Comparison of ENCODE assay signal across 8 cellular contexts in the genomic region with DNA sequence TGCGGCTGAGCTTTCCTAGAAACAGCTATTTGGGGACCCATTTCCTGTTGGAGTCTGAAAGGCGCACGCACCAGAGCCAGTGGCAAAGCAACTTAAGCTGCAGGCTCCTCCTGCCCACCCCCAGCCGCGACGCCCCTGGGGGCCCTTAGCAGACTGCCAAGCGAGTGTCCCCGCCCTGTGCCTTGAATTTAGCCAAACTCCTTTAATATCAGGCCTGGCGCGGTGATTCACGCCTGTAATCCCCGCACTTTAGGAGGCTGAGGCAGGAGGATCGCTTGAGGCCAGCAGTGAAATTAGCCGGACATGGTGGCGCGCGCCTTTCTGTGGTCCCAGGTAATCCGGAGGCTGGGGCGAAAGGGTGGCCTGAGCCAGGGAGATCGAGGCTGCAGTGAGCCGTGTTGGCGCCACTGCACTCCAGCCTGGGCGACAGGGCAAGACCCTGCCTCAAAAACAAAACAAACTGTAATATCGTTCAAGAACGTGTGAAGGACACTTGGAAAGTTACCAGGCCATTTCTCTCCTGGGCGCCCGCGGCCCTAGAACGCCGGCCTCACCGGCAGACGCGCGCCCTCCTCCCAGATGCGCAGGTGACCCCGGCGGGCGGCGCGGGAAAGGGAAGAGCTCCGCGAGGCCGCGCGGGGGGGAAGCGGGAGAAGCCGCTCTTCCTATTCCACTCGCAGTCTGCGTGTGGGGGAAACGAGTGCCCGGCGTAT. TPM values are rescaled to one million over a fixed set of nuclear protein-coding genes. Genes with fewer than 3 reads are reported as not detected.
DNase-seq lines count a peak whose midpoint lies in the region; ATAC-seq and FAIRE-seq lines count a peak whose summit lies in the region.

No MANE protein-coding gene starts in this region.

- peak overlapping the region; percentile 93 to 100 (median 95) for H3K4me2 ChIP-seq in BLaER1 treated with 17β-estradiol and CSF1 and Interleukin-3, amounts not matched to agents 10 nM and 100 nM

- peaks cover 46% of the 10 kb centered on the region for H3K4me1 Mint-ChIP-seq in activated T-helper 1 cell treated with anti-CD3 and anti-CD28 coated beads, Interleukin-12 subunit alpha, Interleukin-12 subunit beta, Interleukin-2, Interleukin-4 antibody, amounts not matched to agents 30 ng/mL and 10 ng/mL and 1 ng/mL, durations not matched to agents 14 hours and 24 hours and 36 hours (ENCODE audit: low read depth)

- DNase-seq in activated T-helper 1 cell treated with anti-CD3 and anti-CD28 coated beads, Interleukin-12 subunit alpha, Interleukin-12 subunit beta, Interleukin-2, Interleukin-4 antibody, amounts not matched to agents 30 ng/mL and 10 ng/mL and 1 ng/mL, durations not matched to agents 14 hours and 24 hours and 36 hours (ENCODE audit: low spot score), result no peak
- DNase-seq in left cardiac atrium (peak; percentile 33), sciatic nerve (ENCODE audit: low spot score) (no peak), GF-D8 (lab: John Stamatoyannopoulos, UW) (no peak), substantia nigra (lab: John Stamatoyannopoulos, UW) (no peak), RCC 7860 (ENCODE audit: low spot score) (no peak)

- H3K27ac ChIP-seq in BLaER1 treated with 17β-estradiol and CSF1 and Interleukin-3, amounts not matched to agents 10 nM and 100 nM, result no peak overlapping the region
- no peak overlapping the region for H3K27ac ChIP-seq in substantia nigra (ENCODE audit: low read depth, low read length, poor library complexity, severe bottlenecking)

- peaks cover 0 to 19% (median 9%) of the 10 kb centered on the region in 11 experiments; a peak in 12 of 22 replicates for H4K20me1 ChIP-seq in BLaER1 treated with 17β-estradiol and CSF1 and Interleukin-3, amounts not matched to agents 10 nM and 100 nM

- ATAC-seq in HG02678 (IDR thresholded peaks at IDR 0.05; ENCODE audit: unreplicated experiment), result peak; percentile 7
- peak; percentile 31 to 55 for ATAC-seq in left cardiac atrium
- peak; percentile 38 for ATAC-seq in sciatic nerve

- H3K4me1 ChIP-seq in BLaER1 treated with 17β-estradiol and CSF1 and Interleukin-3, amounts not matched to agents 10 nM and 100 nM, result peaks cover 15 to 24% (median 22%) of the 10 kb centered on the region in 10 experiments

- H3K4me3 ChIP-seq in BLaER1 treated with 17β-estradiol and CSF1 and Interleukin-3, amounts not matched to agents 10 nM and 100 nM, result peak overlapping the region; percentile 64 to 80 (median 70)

- peaks cover 8% of the 10 kb centered on the region for H3K36me3 Mint-ChIP-seq in activated T-helper 1 cell treated with anti-CD3 and anti-CD28 coated beads, Interleukin-12 subunit alpha, Interleukin-12 subunit beta, Interleukin-2, Interleukin-4 antibody, amounts not matched to agents 30 ng/mL and 10 ng/mL and 1 ng/mL, durations not matched to agents 14 hours and 24 hours and 36 hours (ENCODE audit: low read depth)

- peak overlapping the region; percentile 85 for H3K4me3 Mint-ChIP-seq in activated T-helper 1 cell treated with anti-CD3 and anti-CD28 coated beads, Interleukin-12 subunit alpha, Interleukin-12 subunit beta, Interleukin-2, Interleukin-4 antibody, amounts not matched to agents 30 ng/mL and 10 ng/mL and 1 ng/mL, durations not matched to agents 14 hours and 24 hours and 36 hours

- no peaks in the 10 kb centered on the region for H3K9me3 Mint-ChIP-seq in activated T-helper 1 cell treated with anti-CD3 and anti-CD28 coated beads, Interleukin-12 subunit alpha, Interleukin-12 subunit beta, Interleukin-2, Interleukin-4 antibody, amounts not matched to agents 30 ng/mL and 10 ng/mL and 1 ng/mL, durations not matched to agents 14 hours and 24 hours and 36 hours

- peak overlapping the region; percentile 34 for H3K27ac Mint-ChIP-seq in activated T-helper 1 cell treated with anti-CD3 and anti-CD28 coated beads, Interleukin-12 subunit alpha, Interleukin-12 subunit beta, Interleukin-2, Interleukin-4 antibody, amounts not matched to agents 30 ng/mL and 10 ng/mL and 1 ng/mL, durations not matched to agents 14 hours and 24 hours and 36 hours

- H3K36me3 ChIP-seq in BLaER1 treated with 17β-estradiol and CSF1 and Interleukin-3, amounts not matched to agents 10 nM and 100 nM, result peaks cover 0 to 9% (median 0%) of the 10 kb centered on the region in 11 experiments; a peak in 3 of 22 replicates

- peak overlapping the region in 10 of 11 experiments; percentile 56 to 80 (median 70); a peak in 18 of 22 replicates for H3K9ac ChIP-seq in BLaER1 treated with 17β-estradiol and CSF1 and Interleukin-3, amounts not matched to agents 10 nM and 100 nM

- intact Hi-C loops in activated T-helper 1 cell treated with anti-CD3 and anti-CD28 coated beads, Interleukin-12 subunit alpha, Interleukin-12 subunit beta, Interleukin-2, Interleukin-4 antibody, amounts not matched to agents 30 ng/mL and 10 ng/mL and 1 ng/mL, durations not matched to agents 14 hours and 24 hours and 36 hours (cut with micrococcal nuclease), result loop anchor here (5.0 to 10.0 kb wide), 3 partner anchors 113 to 1060 kb away; a partner anchor contains a TSS
- intact Hi-C loops in left cardiac atrium (cut with DNase I), result no loop called here
- intact Hi-C loops in sciatic nerve (cut with DNase I), result no loop called here

- FAIRE-seq in RCC 7860 (lab: Jason Lieb, UNC), result no peak

- peaks cover 19% of the 10 kb centered on the region for H3K27me3 Mint-ChIP-seq in activated T-helper 1 cell treated with anti-CD3 and anti-CD28 coated beads, Interleukin-12 subunit alpha, Interleukin-12 subunit beta, Interleukin-2, Interleukin-4 antibody, amounts not matched to agents 30 ng/mL and 10 ng/mL and 1 ng/mL, durations not matched to agents 14 hours and 24 hours and 36 hours (ENCODE audit: insufficient read depth)

- H3K9me3 ChIP-seq in BLaER1 treated with 17β-estradiol and CSF1 and Interleukin-3, amounts not matched to agents 10 nM and 100 nM (replicated peaks in 1 of 11), result peaks cover 0 to 24% (median 11%) of the 10 kb centered on the region in 11 experiments; a peak in 12 of 22 replicates

- H3K27me3 ChIP-seq in BLaER1 treated with 17β-estradiol and CSF1 and Interleukin-3, amounts not matched to agents 10 nM and 100 nM, result peaks cover 53 to 64% (median 60%) of the 10 kb centered on the region in 11 experiments

RNA-seq across cellular contexts. Expression of a gene that starts 1.0 kb away (rescaled TPM):
- total RNA-seq in activated T-helper 1 cell treated with anti-CD3 and anti-CD28 coated beads, Interleukin-12 subunit alpha, Interleukin-12 subunit beta, Interleukin-2, Interleukin-4 antibody, amounts not matched to agents 30 ng/mL and 10 ng/mL and 1 ng/mL, durations not matched to agents 14 hours and 24 hours and 36 hours, result 3.9 and 4.0 TPM in 2 replicates
- total RNA-seq in left cardiac atrium, result 10 to 100 TPM in 1 of 2 donors, 1 to 10 TPM in 1; 6.5 to 16.0 TPM
- total RNA-seq in sciatic nerve, result 4.7 TPM
